In the genomic region with DNA sequence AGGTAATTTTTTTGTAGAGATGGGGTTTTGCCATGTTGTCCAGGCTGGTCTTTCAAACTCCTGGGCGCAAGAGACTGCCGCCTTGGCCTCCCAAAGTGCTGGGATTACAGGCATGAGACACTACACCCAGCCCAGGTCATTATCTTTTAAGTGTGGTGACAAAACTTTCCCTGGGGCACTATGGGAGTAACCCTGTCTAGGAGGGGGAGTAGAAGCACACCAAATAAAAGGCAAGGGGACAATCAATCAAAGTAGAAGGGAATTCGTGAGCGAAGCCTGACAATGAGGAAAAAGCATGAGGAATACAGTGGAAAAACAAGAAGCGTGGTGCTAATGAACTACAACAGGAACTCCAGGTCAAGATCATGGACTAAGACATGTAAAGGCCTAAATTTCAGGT, we compare ENCODE assay signal across 28 cellular contexts.
"Had no signal": no experiment of that assay in that cellular context is flagged by ENCODE, and none has a peak within 500 bp of the region (broad histone marks: within the 10 kb centered on the region; RNA-seq: fewer than 3 reads in every experiment).

No MANE protein-coding gene starts in this region.

- H3K4me3 ChIP-seq: breast epithelium, MG63, Peyer's patch, SJCRH30 had no signal

- DNase-seq: activated CD4-positive, alpha-beta T cell treated with anti-CD3 and anti-CD28 coated beads for 4 hours; activated CD8-positive, alpha-beta memory T cell treated with anti-CD3 and anti-CD28 coated beads, Interleukin-2, amount 50 U/mL, for 4 hours; activated CD8-positive, alpha-beta T cell treated with anti-CD3 and anti-CD28 coated beads for 36 hours; activated effector memory CD4-positive, alpha-beta T cell treated with Interleukin-2 at 50 U/mL for 16 hours; activated naive CD4-positive, alpha-beta T cell; activated T-cell treated with anti-CD3 and anti-CD28 coated beads, Interleukin-2, amount 50 U/mL, for 1 hour; aorta; caudate nucleus; MG63; MV-4-11; NCI-H1092 treated with DMSO at 0.1 percent for 48 hours; NCI-H1417 treated with DMSO at 0.1 percent for 48 hours; NCI-H1694; NCI-H2029 treated with DMSO at 0.1 percent for 48 hours; NCI-H345; NCI-H510A; NCI-H69; Peyer's patch; Right ventricle myocardium superior; SJCRH30; SK-N-SH; T-helper 1 cell; WERI-Rb-1 had no signal

- H3K4me3 Mint-ChIP-seq: activated CD8-positive, alpha-beta T cell treated with anti-CD3 and anti-CD28 coated beads for 36 hours; activated naive CD4-positive, alpha-beta T cell treated with anti-CD3 and anti-CD28 coated beads, Interleukin-2, amount 50 U/mL, for 24 hours; activated T-helper 1 cell treated with anti-CD3 and anti-CD28 coated beads, Interleukin-12 subunit alpha, Interleukin-12 subunit beta, Interleukin-2, Interleukin-4 antibody, amounts not matched to agents 30 ng/mL and 10 ng/mL and 1 ng/mL, durations not matched to agents 14 hours and 24 hours and 36 hours had no signal

- H3K9ac ChIP-seq: SK-N-SH had no signal

- H3K27me3 Mint-ChIP-seq: activated CD8-positive, alpha-beta T cell treated with anti-CD3 and anti-CD28 coated beads for 36 hours; activated naive CD4-positive, alpha-beta T cell treated with anti-CD3 and anti-CD28 coated beads, Interleukin-2, amount 50 U/mL, for 24 hours had no signal

- ATAC-seq: activated CD4-positive, CD25-positive, alpha-beta regulatory T cell treated with anti-CD3 and anti-CD28 coated beads, Interleukin-2, amount 50 U/mL, for 24 hours; activated CD8-positive, alpha-beta T cell treated with anti-CD3 and anti-CD28 coated beads for 36 hours had no signal

- H3K36me3 ChIP-seq: breast epithelium, WERI-Rb-1 had no signal

- H3K27me3 ChIP-seq: breast epithelium, MG63, Peyer's patch, SJCRH30 had no signal

- H3K27ac ChIP-seq: breast epithelium, Peyer's patch, RWPE1, SJCRH30, WERI-Rb-1 had no signal

- H3K27ac Mint-ChIP-seq: activated CD8-positive, alpha-beta T cell treated with anti-CD3 and anti-CD28 coated beads for 36 hours; activated naive CD4-positive, alpha-beta T cell treated with anti-CD3 and anti-CD28 coated beads, Interleukin-2, amount 50 U/mL, for 24 hours; activated T-helper 1 cell treated with anti-CD3 and anti-CD28 coated beads, Interleukin-12 subunit alpha, Interleukin-12 subunit beta, Interleukin-2, Interleukin-4 antibody, amounts not matched to agents 30 ng/mL and 10 ng/mL and 1 ng/mL, durations not matched to agents 14 hours and 24 hours and 36 hours had no signal

- H3K9me3 Mint-ChIP-seq: activated CD8-positive, alpha-beta T cell treated with anti-CD3 and anti-CD28 coated beads for 36 hours; activated naive CD4-positive, alpha-beta T cell treated with anti-CD3 and anti-CD28 coated beads, Interleukin-2, amount 50 U/mL, for 24 hours; activated T-helper 1 cell treated with anti-CD3 and anti-CD28 coated beads, Interleukin-12 subunit alpha, Interleukin-12 subunit beta, Interleukin-2, Interleukin-4 antibody, amounts not matched to agents 30 ng/mL and 10 ng/mL and 1 ng/mL, durations not matched to agents 14 hours and 24 hours and 36 hours had no signal

- H3K4me1 ChIP-seq: breast epithelium had no signal

- H3K9me3 ChIP-seq: breast epithelium, MG63, Peyer's patch, SJCRH30, SK-N-SH had no signal
